Comparison of ENCODE assay signal across 19 cellular contexts in the genomic region with DNA sequence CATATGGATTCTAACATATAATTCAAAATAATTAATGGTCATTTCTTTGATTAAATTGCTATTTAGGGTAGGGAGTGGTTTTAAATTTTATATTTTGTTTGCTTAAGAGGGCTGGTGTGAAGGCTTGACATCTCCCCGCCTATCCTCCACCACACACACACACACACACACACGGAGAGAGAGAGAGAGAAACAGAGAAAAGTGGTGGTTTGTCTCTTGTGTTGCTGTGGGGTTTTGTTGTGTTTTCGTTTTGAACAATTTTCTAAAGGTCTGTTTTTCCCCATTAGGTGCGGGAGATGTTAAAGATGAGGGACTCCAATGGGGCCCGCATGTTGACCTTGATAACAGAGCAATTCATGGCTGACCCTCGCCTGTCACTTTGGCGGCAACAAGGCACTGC.
DNase-seq lines count a peak whose midpoint lies in the region; ATAC-seq and TF ChIP-seq lines count a peak whose summit lies in the region.
"Had no signal": no experiment of that assay in that cellular context is flagged by ENCODE, and none has a peak within 500 bp of the region (broad histone marks: within the 10 kb centered on the region; RNA-seq: fewer than 3 reads in every experiment).

No MANE protein-coding gene starts in this region.

- H3K4me3 Mint-ChIP-seq in WTC11 (no peak overlapping the region), endothelial cell (ENCODE audit: unreplicated experiment) (peak overlapping the region; percentile 31)
- no peak overlapping the region for H3K4me3 Mint-ChIP-seq in stimulated activated naive B cell treated with anti-CD40 and anti-IgM and Interleukin-4, amounts not matched to agents 10 μg/mL and 1 μg/mL and 100 μg/mL, for 72 hours
- H3K4me3 Mint-ChIP-seq: CD4-positive, CD25-positive, alpha-beta regulatory T cell; CD8-positive, alpha-beta memory T cell; H9 had no signal

- H3K4me1 ChIP-seq in PC-3 (ENCODE audit: insufficient read depth, low read length), result no peaks in the 10 kb centered on the region

- H3K27me3 Mint-ChIP-seq in WTC11 (ENCODE audit: low read depth), result no peaks in the 10 kb centered on the region
- no peaks in the 10 kb centered on the region for H3K27me3 Mint-ChIP-seq in endothelial cell (ENCODE audit: unreplicated experiment)
- no peaks in the 10 kb centered on the region for H3K27me3 Mint-ChIP-seq in stimulated activated naive B cell treated with anti-CD40 and anti-IgM and Interleukin-4, amounts not matched to agents 10 μg/mL and 1 μg/mL and 100 μg/mL, for 72 hours
- H3K27me3 Mint-ChIP-seq: CD4-positive, CD25-positive, alpha-beta regulatory T cell; CD8-positive, alpha-beta memory T cell had no signal

- CTCF ChIA-PET in WTC11 (lab: Charles Lee), result no interaction called here
- CTCF ChIA-PET in PC-3 (lab: Charles Lee), result no interaction called here

- BruUV-seq in PC-3 (replicated peaks; lab: Mats Ljungman, UMichigan), result no TSS peak

- POLR2A ChIA-PET in WTC11 (lab: Charles Lee), result no interaction called here
- POLR2A ChIA-PET in PC-3 (lab: Charles Lee; ENCODE audit: unreplicated experiment), result no interaction called here

- ATAC-seq in HG02885 (IDR thresholded peaks at IDR 0.05; ENCODE audit: poor library complexity, unreplicated experiment), result peak; percentile 46
- ATAC-seq in WTC11, result no peak
- no peak for ATAC-seq in stimulated activated naive B cell treated with anti-CD40 and anti-IgM and Interleukin-4, amounts not matched to agents 10 μg/mL and 1 μg/mL and 100 μg/mL, for 72 hours (replicated peaks)
- ATAC-seq in PC-3, result no peak
- no peak for ATAC-seq in GM19397 (IDR thresholded peaks at IDR 0.05; ENCODE audit: unreplicated experiment)
- no peak for ATAC-seq in HG03139 (IDR thresholded peaks at IDR 0.05; ENCODE audit: unreplicated experiment)

- H3K4me1 Mint-ChIP-seq in WTC11 (peaks cover 9% of the 10 kb centered on the region), endothelial cell (ENCODE audit: unreplicated experiment) (no peaks in the 10 kb centered on the region)
- peaks cover 1% of the 10 kb centered on the region in 2 donors for H3K4me1 Mint-ChIP-seq in stimulated activated naive B cell treated with anti-CD40 and anti-IgM and Interleukin-4, amounts not matched to agents 10 μg/mL and 1 μg/mL and 100 μg/mL, for 72 hours

- 0 out of 2 replicates have a peak, but pooled peaks cover under 1% of the 10 kb centered on the region for H3K79me2 ChIP-seq in PC-3 (ENCODE audit: low read length)

- no peak overlapping the region for H3K4me2 ChIP-seq in PC-3 (ENCODE audit: low read length)

- H3K36me3 Mint-ChIP-seq in WTC11 (no peaks in the 10 kb centered on the region), endothelial cell (ENCODE audit: low read depth, unreplicated experiment) (peaks cover 21% of the 10 kb centered on the region)
- H3K36me3 Mint-ChIP-seq in stimulated activated naive B cell treated with anti-CD40 and anti-IgM and Interleukin-4, amounts not matched to agents 10 μg/mL and 1 μg/mL and 100 μg/mL, for 72 hours, result peaks cover 8 to 24% of the 10 kb centered on the region in 2 donors

- no peak overlapping the region for H3K9ac ChIP-seq in PC-3 (ENCODE audit: low read length)

- H2AFZ ChIP-seq in PC-3 (ENCODE audit: low read length), result no peak overlapping the region

- no peaks in the 10 kb centered on the region for H3K27me3 ChIP-seq in PC-3 (ENCODE audit: low read length)
- H3K27me3 ChIP-seq: BE2C had no signal

- H3K9me3 Mint-ChIP-seq in WTC11 (no peaks in the 10 kb centered on the region), endothelial cell (ENCODE audit: unreplicated experiment) (no peaks in the 10 kb centered on the region)
- no peaks in the 10 kb centered on the region for H3K9me3 Mint-ChIP-seq in stimulated activated naive B cell treated with anti-CD40 and anti-IgM and Interleukin-4, amounts not matched to agents 10 μg/mL and 1 μg/mL and 100 μg/mL, for 72 hours
- H3K9me3 Mint-ChIP-seq: CD4-positive, CD25-positive, alpha-beta regulatory T cell; CD8-positive, alpha-beta memory T cell; H9 had no signal

- no peaks in the 10 kb centered on the region for H3K36me3 ChIP-seq in PC-3 (ENCODE audit: low read depth, low read length)
- H3K36me3 ChIP-seq: BE2C had no signal

- no peaks in the 10 kb centered on the region for H3K9me2 ChIP-seq in PC-3 (replicated peaks; ENCODE audit: low read length)

- no peaks in the 10 kb centered on the region for H4K20me1 ChIP-seq in PC-3 (ENCODE audit: low read length)

- H3K27ac ChIP-seq in PC-3 (ENCODE audit: low read length), result no peak overlapping the region
- H3K27ac ChIP-seq: HL-60 had no signal

- H3F3A ChIP-seq in PC-3 (ENCODE audit: low read length, unreplicated experiment), result no peaks in the 10 kb centered on the region

- TF ChIP-seq CTCF in WTC11 (IDR thresholded peaks at IDR 0.05) (no peak), endothelial cell (IDR thresholded peaks at IDR 0.05; ENCODE audit: unreplicated experiment) (no peak), PC-3 (conservative IDR thresholded peaks at IDR 0.05; ENCODE audit: low read depth, low read length) (no peak)

- H3K9me3 ChIP-seq in PC-3 (ENCODE audit: low read length), result no peaks in the 10 kb centered on the region
- H3K9me3 ChIP-seq: BE2C had no signal

- H3K4me3 ChIP-seq in PC-3 (ENCODE audit: low read length), result no peak overlapping the region

- DNase-seq in WTC11 (ENCODE audit: low spot score) (no peak), endothelial cell (ENCODE audit: low spot score) (no peak), PC-3 (no peak)
- no peak for DNase-seq in stimulated activated naive B cell treated with anti-CD40 and anti-IgM and Interleukin-4, amounts not matched to agents 10 μg/mL and 1 μg/mL and 100 μg/mL, for 72 hours
- DNase-seq: ACHN; BE2C; C1 segment of cervical spinal cord; CD4-positive, CD25-positive, alpha-beta regulatory T cell; CD8-positive, alpha-beta memory T cell; COR-L47; DMS 273 treated with DMSO at 0.1 percent for 48 hours; DMS53; DND-41; EL; H9 had no signal

- intact Hi-C loops in PC-3 (cut with micrococcal nuclease), result no loop called here

- H3K27ac Mint-ChIP-seq in WTC11, result 0 out of 2 replicates have a peak overlapping the region, but pooled peaks have one; percentile 42
- no peak overlapping the region for H3K27ac Mint-ChIP-seq in endothelial cell (ENCODE audit: unreplicated experiment)
- peak overlapping the region; percentile 9 for H3K27ac Mint-ChIP-seq in stimulated activated naive B cell treated with anti-CD40 and anti-IgM and Interleukin-4, amounts not matched to agents 10 μg/mL and 1 μg/mL and 100 μg/mL, for 72 hours
- H3K27ac Mint-ChIP-seq: CD4-positive, CD25-positive, alpha-beta regulatory T cell had no signal

TF ChIP-seq in WTC11, 78 proteins besides CTCF, POLR2A, EP300 and RAD21:
- no peak for TF ChIP-seq ZNF263 (CRISPR knock-in tag; IDR thresholded peaks at IDR 0.05; ENCODE audit: low read depth)
